ENCODE assay signal across 15 cellular contexts in the genomic region with DNA sequence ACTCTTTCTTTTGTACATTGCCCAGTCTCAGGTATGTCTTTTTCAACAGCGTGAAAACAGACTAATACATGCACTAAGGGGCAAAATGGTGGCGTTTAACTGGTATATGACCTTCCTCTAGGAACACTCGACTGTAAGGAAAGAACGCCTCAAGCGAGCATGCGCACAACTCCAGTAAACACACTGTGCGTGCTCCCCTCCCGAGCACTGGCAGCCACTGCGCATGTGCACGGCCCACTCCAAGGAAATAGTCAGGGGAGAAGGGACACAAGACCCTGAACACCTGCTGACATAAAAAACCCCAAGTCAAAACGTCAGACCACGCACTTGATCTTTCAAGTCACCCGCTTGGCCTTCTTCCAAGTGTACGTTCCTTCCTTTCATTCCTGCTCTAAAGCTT.
A peak's percentile ranks its signal among the peaks of the same experiment; 100 is the strongest.
DNase-seq lines count a peak whose midpoint lies in the region; ATAC-seq, FAIRE-seq and TF ChIP-seq lines count a peak whose summit lies in the region.
"Had no signal": no experiment of that assay in that cellular context is flagged by ENCODE, and none has a peak within 500 bp of the region (broad histone marks: within the 10 kb centered on the region; RNA-seq: fewer than 3 reads in every experiment).

No MANE protein-coding gene starts in this region.

- TF ChIP-seq EP300 in gastroesophageal sphincter (IDR thresholded peaks at IDR 0.05) = no peak

- H3K4me1 ChIP-seq in BLaER1 (peaks cover 91% of the 10 kb centered on the region), upper lobe of right lung (no peaks in the 10 kb centered on the region), gastroesophageal sphincter (no peaks in the 10 kb centered on the region)
- H3K4me1 ChIP-seq: BE2C had no signal

- WGBS in gastroesophageal sphincter (ENCODE audit: low coverage in 1 of 2), 2 donors = 38 to 59% methylated on average over 4 to 6 of the region's 14 CpGs

- H3K27me3 ChIP-seq in BLaER1 = no peaks in the 10 kb centered on the region
- no peaks in the 10 kb centered on the region for H3K27me3 ChIP-seq in bronchial epithelial cell (ENCODE audit: control insufficient read depth, insufficient read depth, low read length)
- peaks cover 8% of the 10 kb centered on the region for H3K27me3 ChIP-seq in upper lobe of right lung
- H3K27me3 ChIP-seq in gastroesophageal sphincter = peaks cover 81% of the 10 kb centered on the region
- H3K27me3 ChIP-seq: BE2C had no signal

- H3K27ac ChIP-seq in BLaER1 (peak overlapping the region; percentile 60), upper lobe of right lung (no peak overlapping the region), gastroesophageal sphincter (no peak overlapping the region)

- FAIRE-seq in bronchial epithelial cell (lab: Jason Lieb, UNC) = peak; percentile 96
- FAIRE-seq: GM12878, H54 had no signal

- ATAC-seq in upper lobe of right lung (no peak), gastroesophageal sphincter (no peak)
- ATAC-seq: GM12878, GM23338 had no signal

- H4K20me1 ChIP-seq in BLaER1 = no peaks in the 10 kb centered on the region

- H3K9ac ChIP-seq in BLaER1 = no peak overlapping the region

- peak; percentile 38 for DNase-seq in DMS79 (lab: John Stamatoyannopoulos, UW)
- no peak for DNase-seq in bronchial epithelial cell (ENCODE audit: low read depth)
- peak; percentile 19 for DNase-seq in upper lobe of right lung
- DNase-seq in activated CD4-positive, CD25-positive, alpha-beta regulatory T cell (lab: John Stamatoyannopoulos, UW) = no peak
- DNase-seq: BE2C; CD4-positive, alpha-beta memory T cell; DMS153; DND-41; EL; HCEC 1CT had no signal

- intact Hi-C loops in upper lobe of right lung (cut with DNase I) = no loop called here

- TF ChIP-seq POLR2A in gastroesophageal sphincter (IDR thresholded peaks at IDR 0.05) = no peak

- TF ChIP-seq CTCF in bronchial epithelial cell (IDR thresholded peaks at IDR 0.05; ENCODE audit: insufficient read depth, low read length, severe bottlenecking) (no peak), upper lobe of right lung (IDR thresholded peaks at IDR 0.05) (no peak), gastroesophageal sphincter (IDR thresholded peaks at IDR 0.05) (no peak)

- peaks cover 14% of the 10 kb centered on the region for H3K9me3 ChIP-seq in BLaER1
- H3K9me3 ChIP-seq in upper lobe of right lung = no peaks in the 10 kb centered on the region
- H3K9me3 ChIP-seq in gastroesophageal sphincter = peaks cover 0 to 5% (median 0%) of the 10 kb centered on the region in 3 donors
- H3K9me3 ChIP-seq: BE2C had no signal

- H3K4me3 ChIP-seq in BLaER1 (0 out of 2 replicates have a peak overlapping the region, but pooled peaks have one; percentile 13), bronchial epithelial cell (ENCODE audit: low read depth, low read length) (no peak overlapping the region), upper lobe of right lung (no peak overlapping the region), gastroesophageal sphincter (no peak overlapping the region)
- H3K4me3 ChIP-seq: GM12878, GM23338 had no signal

- peaks cover 7% of the 10 kb centered on the region; the same call in 1 of the 2 replicates for H3K36me3 ChIP-seq in BLaER1
- no peaks in the 10 kb centered on the region for H3K36me3 ChIP-seq in bronchial epithelial cell (ENCODE audit: control insufficient read depth, insufficient read depth, low read length)
- H3K36me3 ChIP-seq in upper lobe of right lung = no peaks in the 10 kb centered on the region
- no peaks in the 10 kb centered on the region for H3K36me3 ChIP-seq in gastroesophageal sphincter
- H3K36me3 ChIP-seq: BE2C had no signal

- peak overlapping the region; percentile 72 for H3K4me2 ChIP-seq in BLaER1
- H3K4me2 ChIP-seq: GM23338 had no signal

Comparison
In these comparisons a context has a peak if more than half of its experiments do, and no peak if none do; other contexts are left out.
1. DNase-seq: peak in DMS79 (single experiment) and upper lobe of right lung (single experiment); none in bronchial epithelial cell (single experiment) and activated CD4-positive, CD25-positive, alpha-beta regulatory T cell (0 of 4).